In genomic region chrX:7586126-7586525, GRCh38 we compare ENCODE assay signal across 8 cellular contexts.
DNase-seq lines count a peak whose midpoint lies in the region; ATAC-seq and TF ChIP-seq lines count a peak whose summit lies in the region.

No MANE protein-coding gene starts in this region.

- DNase-seq in EH (ENCODE audit: low read depth) (peak; percentile 48), RWPE1 (ENCODE audit: low spot score) (peak; percentile 5), iris pigment epithelial cell (ENCODE audit: low read depth) (peak; percentile 46), prostate gland (ENCODE audit: low spot score) (no peak), DMS79 (lab: John Stamatoyannopoulos, UW) (no peak)
- no peak for DNase-seq in activated effector memory CD4-positive, alpha-beta T cell treated with Interleukin-2 at 50 U/mL for 16 hours

- POLR2A ChIA-PET in RWPE1 (lab: Yijun Ruan, JAX; ENCODE audit: low non-redundant PET), result no interaction called here

- H3K4me3 ChIP-seq in prostate gland, result no peak overlapping the region

- no peaks in the 10 kb centered on the region for H3K36me3 ChIP-seq in prostate gland

- no peak overlapping the region for H3K27ac ChIP-seq in RWPE1
- no peak overlapping the region for H3K27ac ChIP-seq in prostate gland

- no peaks in the 10 kb centered on the region for H3K9me3 ChIP-seq in prostate gland

- no peak for TF ChIP-seq POLR2A in prostate gland (IDR thresholded peaks at IDR 0.05)

- CTCF ChIA-PET in RWPE1 (lab: Yijun Ruan, JAX), result interaction anchor here (0.6 to 0.8 kb wide), 5 partner anchors 126 to 1046 kb away, joined by 3 to 6 read pairs (median 3); no protein-coding TSS in a partner anchor

- no peaks in the 10 kb centered on the region for H3K27me3 ChIP-seq in prostate gland (replicated peaks; ENCODE audit: insufficient read depth)

- WGBS in prostate gland, result 8% methylated on average over 2 of the region's 2 CpGs

- no peaks in the 10 kb centered on the region for H3K4me1 ChIP-seq in prostate gland (replicated peaks)

- TF ChIP-seq CTCF in RWPE1 (conservative IDR thresholded peaks at IDR 0.05; ENCODE audit: low read depth) (peak; percentile 11; the same call in 1 of the 2 replicates), prostate gland (IDR thresholded peaks at IDR 0.05) (peak in 1 of 4 experiments; percentile 18)

- intact Hi-C loops in prostate gland (cut with DNase I), result no loop called here

- ATAC-seq in GM21825 (IDR thresholded peaks at IDR 0.05; ENCODE audit: unreplicated experiment) (peak; percentile 64), GM18861 (IDR thresholded peaks at IDR 0.05; ENCODE audit: unreplicated experiment) (no peak)

Comparison
In these comparisons a context has a peak if more than half of its experiments do, and no peak if none do; other contexts are left out.
1. DNase-seq: peak in EH (single experiment), RWPE1 (single experiment) and iris pigment epithelial cell (single experiment); none in prostate gland (single experiment), activated effector memory CD4-positive, alpha-beta T cell treated with Interleukin-2 at 50 U/mL for 16 hours (single experiment) and DMS79 (single experiment).